ENCODE assay signal across 7 cellular contexts in the genomic region with DNA sequence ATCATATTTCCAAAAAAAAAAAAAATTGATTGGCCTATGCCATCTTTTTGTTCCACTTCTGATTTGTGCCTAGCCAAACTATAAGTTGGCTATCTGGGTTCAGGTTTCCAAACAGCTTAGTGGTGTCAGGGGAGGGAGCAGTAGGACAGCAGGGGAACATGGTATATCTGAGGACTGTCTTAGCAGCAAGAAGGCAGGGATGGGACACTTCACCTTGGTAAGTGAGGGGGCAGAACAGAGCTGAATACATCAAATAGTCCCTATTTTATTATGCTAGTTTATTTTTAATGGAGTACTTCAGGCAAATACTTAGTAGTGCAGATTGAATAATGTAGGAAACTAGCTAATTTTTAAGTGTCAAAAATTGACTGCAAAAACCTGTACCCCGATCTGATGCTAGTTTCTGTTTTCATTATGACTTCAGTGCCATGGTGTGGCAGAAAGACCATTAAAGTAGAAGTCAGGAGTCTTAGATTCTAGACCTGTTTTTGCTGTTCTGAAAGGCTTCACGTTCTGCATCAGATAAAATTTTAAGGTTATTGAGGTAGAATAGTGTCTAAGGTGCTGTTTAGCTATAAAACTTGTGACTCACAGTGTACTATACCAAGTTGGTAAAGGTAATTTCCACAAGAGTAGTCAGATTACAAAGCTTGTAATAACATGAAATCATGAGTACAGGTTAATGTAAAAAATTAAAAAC. TPM values are rescaled to one million over a fixed set of nuclear protein-coding genes. Genes with fewer than 3 reads are reported as not detected.
DNase-seq lines count a peak whose midpoint lies in the region; ATAC-seq and TF ChIP-seq lines count a peak whose summit lies in the region.

No MANE protein-coding gene starts in this region.

- H3K27me3 ChIP-seq in SU-DHL-6 (ENCODE audit: low read length): no peaks in the 10 kb centered on the region

- H3K27ac ChIP-seq in SU-DHL-6 (ENCODE audit: low read depth, low read length): peak overlapping the region; percentile 63

- H3K79me2 ChIP-seq in SU-DHL-6 (ENCODE audit: insufficient read depth, low read length): peaks cover 67% of the 10 kb centered on the region

- peaks cover 54 to 60% of the 10 kb centered on the region in 2 donors for H3K4me1 Mint-ChIP-seq in natural killer cell
- peaks cover 19% of the 10 kb centered on the region for H3K4me1 Mint-ChIP-seq in type B pancreatic cell (ENCODE audit: unreplicated experiment)

- peak; percentile 47 for ATAC-seq in GM19328 (IDR thresholded peaks at IDR 0.05; ENCODE audit: unreplicated experiment)
- ATAC-seq in HG02938 (IDR thresholded peaks at IDR 0.05; ENCODE audit: unreplicated experiment): peak; percentile 64
- peak; percentile 55 to 65 (median 64) for ATAC-seq in natural killer cell

- no peaks in the 10 kb centered on the region for H3K36me3 Mint-ChIP-seq in natural killer cell
- H3K36me3 Mint-ChIP-seq in type B pancreatic cell: peaks cover 14% of the 10 kb centered on the region

- peak overlapping the region; percentile 51 for H3K9ac ChIP-seq in SU-DHL-6 (ENCODE audit: low read length)

- peaks cover 20% of the 10 kb centered on the region for H4K20me1 ChIP-seq in SU-DHL-6 (ENCODE audit: low read depth, low read length)

- peaks cover 21% of the 10 kb centered on the region; the same call in 1 of the 2 replicates for H3K36me3 ChIP-seq in SU-DHL-6 (ENCODE audit: low read length)

- H3K9me3 Mint-ChIP-seq in natural killer cell: no peaks in the 10 kb centered on the region
- H3K9me3 Mint-ChIP-seq in type B pancreatic cell: peaks cover 4% of the 10 kb centered on the region

- DNase-seq in natural killer cell (no peak), NCI-H2107 (lab: John Stamatoyannopoulos, UW) (no peak), type B pancreatic cell (ENCODE audit: extremely low spot score, unreplicated experiment) (no peak), SHP77 treated with DMSO at 0.1 percent for 48 hours (lab: John Stamatoyannopoulos, UW) (no peak)

- H3K9me3 ChIP-seq in SU-DHL-6 (ENCODE audit: insufficient read depth, low read length): no peaks in the 10 kb centered on the region

- H3K27me3 Mint-ChIP-seq in natural killer cell (ENCODE audit: low read depth in 2 of 2) (no peaks in the 10 kb centered on the region), type B pancreatic cell (no peaks in the 10 kb centered on the region)

- TF ChIP-seq CTCF in SU-DHL-6 (IDR thresholded peaks at IDR 0.05; ENCODE audit: insufficient read depth, low read length, poor library complexity, severe bottlenecking) (no peak), natural killer cell (IDR thresholded peaks at IDR 0.05) (no peak), type B pancreatic cell (conservative IDR thresholded peaks at IDR 0.05) (no peak)

- H3K27ac Mint-ChIP-seq in natural killer cell (peak overlapping the region; percentile 97 to 98), type B pancreatic cell (no peak overlapping the region)

- H3K4me3 Mint-ChIP-seq in natural killer cell (peak overlapping the region; percentile 91), type B pancreatic cell (no peak overlapping the region)

- H3K4me2 ChIP-seq in SU-DHL-6 (ENCODE audit: low read depth, low read length, poor library complexity, severe bottlenecking): peak overlapping the region; percentile 89

- H3K4me3 ChIP-seq in SU-DHL-6 (ENCODE audit: insufficient read depth, low read length, poor library complexity, severe bottlenecking): peak overlapping the region; percentile 20

- intact Hi-C loops in natural killer cell (cut with micrococcal nuclease): loop anchor here (2.0 kb wide), 4 partner anchors 14 to 296 kb away; partner anchors contain the start of genes FKBP14 and ZNRF2

- H3F3A ChIP-seq in SU-DHL-6 (ENCODE audit: insufficient read depth): peaks cover 31% of the 10 kb centered on the region

- no peaks in the 10 kb centered on the region for H3K9me2 ChIP-seq in SU-DHL-6 (replicated peaks; ENCODE audit: insufficient read depth, low read length)

- H2AFZ ChIP-seq in SU-DHL-6 (ENCODE audit: low read depth, low read length, severe bottlenecking): no peak overlapping the region

RNA-seq across cellular contexts. Expression of gene ZNRF2, which starts 38.4 kb away (rescaled TPM):
- total RNA-seq in natural killer cell (10 to 100 TPM; 35.0 to 43.7 (median 36.3) TPM), type B pancreatic cell (ENCODE audit: low replicate concordance) (11.2 and 15.6 TPM in 2 replicates)
